8 cellular contexts compared by ENCODE assay signal in the genomic region with DNA sequence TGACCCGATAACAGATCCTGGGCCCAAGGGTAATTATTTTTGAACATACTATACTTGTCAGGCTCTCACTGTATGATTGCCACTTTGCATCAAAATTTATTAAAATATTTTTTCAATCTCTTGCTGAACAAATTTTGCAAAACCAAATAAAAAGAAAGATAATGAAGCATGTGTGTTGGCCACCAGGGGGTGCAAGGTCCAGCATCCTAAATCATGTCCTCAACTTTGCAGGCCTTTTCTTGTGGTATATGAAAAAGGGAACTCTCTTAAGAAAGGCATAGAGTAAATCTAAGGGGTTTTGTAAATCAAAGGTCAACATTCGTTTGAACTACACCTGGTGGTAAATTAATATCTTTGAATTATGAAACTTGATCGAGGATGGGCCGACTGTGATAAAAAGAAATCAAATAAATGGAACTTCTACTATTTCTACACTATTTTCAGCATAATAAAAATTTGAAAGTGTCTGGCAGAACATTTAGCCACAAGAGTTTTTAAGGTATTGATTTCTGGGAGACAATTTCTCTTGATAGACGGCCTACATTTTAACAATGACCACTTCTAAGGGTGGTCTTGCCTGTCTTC.
A peak's percentile ranks its signal among the peaks of the same experiment; 100 is the strongest.
DNase-seq lines count a peak whose midpoint lies in the region; ATAC-seq lines count a peak whose summit lies in the region.

No MANE protein-coding gene starts in this region.

- ATAC-seq in GM21367 (IDR thresholded peaks at IDR 0.05; ENCODE audit: unreplicated experiment) (no peak), GM19455 (IDR thresholded peaks at IDR 0.05; ENCODE audit: unreplicated experiment) (no peak), GM21717 (IDR thresholded peaks at IDR 0.05; ENCODE audit: unreplicated experiment) (no peak)

- no peak overlapping the region for H4K91ac ChIP-seq in neuronal stem cell (ENCODE audit: low read depth, low read length, poor library complexity)

- H2AFZ ChIP-seq in neuronal stem cell (ENCODE audit: low read length), result no peak overlapping the region

- H3K14ac ChIP-seq in neuronal stem cell (ENCODE audit: low read length), result no peak overlapping the region

- no peak overlapping the region for H2BK15ac ChIP-seq in neuronal stem cell (ENCODE audit: low read length)

- no peaks in the 10 kb centered on the region for H3K9me3 ChIP-seq in neuronal stem cell (replicated peaks in 1 of 2; ENCODE audit: control insufficient read depth in 2 of 2, insufficient read depth in 1 of 2, low read depth in 1 of 2, low read length in 2 of 2)

- no peaks in the 10 kb centered on the region for H3K4me1 ChIP-seq in neuronal stem cell (ENCODE audit: control insufficient read depth in 2 of 2, insufficient read depth in 1 of 2, low read depth in 1 of 2, low read length in 2 of 2)

- no peak overlapping the region for H3K23ac ChIP-seq in neuronal stem cell (ENCODE audit: low read depth, low read length, poor library complexity)

- no peak overlapping the region for H3K9ac ChIP-seq in neuronal stem cell (ENCODE audit: low read depth, low read length, poor library complexity)

- H3K79me1 ChIP-seq in neuronal stem cell (ENCODE audit: low read depth, low read length), result no peaks in the 10 kb centered on the region

- DNase-seq in SIG-M5 treated with dmso at 0.1 percent for 504 hours (lab: John Stamatoyannopoulos, UW; ENCODE audit: unreplicated experiment) (peak; percentile 51), SIG-M5 (lab: John Stamatoyannopoulos, UW) (no peak), NCI-H526 treated with DMSO at 0.1 percent for 48 hours (lab: John Stamatoyannopoulos, UW) (peak; percentile 67), ecto neural progenitor cell (ENCODE audit: low spot score) (peak; percentile 53), neuronal stem cell (ENCODE audit: low spot score) (peak; percentile 41)

- H3K36me3 ChIP-seq in neuronal stem cell (replicated peaks in 1 of 2; ENCODE audit: control insufficient read depth in 2 of 2, insufficient read depth in 2 of 2, low read length in 2 of 2), result no peaks in the 10 kb centered on the region

- no peak overlapping the region for H3K4me2 ChIP-seq in neuronal stem cell (ENCODE audit: insufficient read depth, low read length, poor library complexity, severe bottlenecking)

- H3K27ac ChIP-seq in neuronal stem cell (replicated peaks; ENCODE audit: low read length), result no peak overlapping the region

- no peak overlapping the region for H3K4ac ChIP-seq in neuronal stem cell (ENCODE audit: low read length)

- no peak overlapping the region for H4K8ac ChIP-seq in neuronal stem cell (ENCODE audit: low read depth, low read length)

- WGBS in neuronal stem cell (ENCODE audit: extremely low coverage in 2 of 2, insufficient read length in 2 of 2, insufficient replicate concordance in 1 of 2), 2 donors, result no CpG with 5 or more reads among the region's 5 CpGs

- no peak overlapping the region for H2AK5ac ChIP-seq in neuronal stem cell (ENCODE audit: low read depth, low read length)

- no peak overlapping the region for H3K18ac ChIP-seq in neuronal stem cell (ENCODE audit: low read length)

- no peak overlapping the region for H2BK12ac ChIP-seq in neuronal stem cell (ENCODE audit: low read length)

- H2BK5ac ChIP-seq in neuronal stem cell (ENCODE audit: low read length), result no peak overlapping the region

- no peak overlapping the region for H2BK120ac ChIP-seq in neuronal stem cell (ENCODE audit: low read depth, low read length)

- no peaks in the 10 kb centered on the region for H3K27me3 ChIP-seq in neuronal stem cell (ENCODE audit: control insufficient read depth in 3 of 3, insufficient read depth in 3 of 3, low read depth in 1 of 3, low read length in 3 of 3)

- no peak overlapping the region for H3K4me3 ChIP-seq in neuronal stem cell (ENCODE audit: low read length in 2 of 2)
